Comparison of ENCODE assay signal across 1 cellular context in the genomic region with DNA sequence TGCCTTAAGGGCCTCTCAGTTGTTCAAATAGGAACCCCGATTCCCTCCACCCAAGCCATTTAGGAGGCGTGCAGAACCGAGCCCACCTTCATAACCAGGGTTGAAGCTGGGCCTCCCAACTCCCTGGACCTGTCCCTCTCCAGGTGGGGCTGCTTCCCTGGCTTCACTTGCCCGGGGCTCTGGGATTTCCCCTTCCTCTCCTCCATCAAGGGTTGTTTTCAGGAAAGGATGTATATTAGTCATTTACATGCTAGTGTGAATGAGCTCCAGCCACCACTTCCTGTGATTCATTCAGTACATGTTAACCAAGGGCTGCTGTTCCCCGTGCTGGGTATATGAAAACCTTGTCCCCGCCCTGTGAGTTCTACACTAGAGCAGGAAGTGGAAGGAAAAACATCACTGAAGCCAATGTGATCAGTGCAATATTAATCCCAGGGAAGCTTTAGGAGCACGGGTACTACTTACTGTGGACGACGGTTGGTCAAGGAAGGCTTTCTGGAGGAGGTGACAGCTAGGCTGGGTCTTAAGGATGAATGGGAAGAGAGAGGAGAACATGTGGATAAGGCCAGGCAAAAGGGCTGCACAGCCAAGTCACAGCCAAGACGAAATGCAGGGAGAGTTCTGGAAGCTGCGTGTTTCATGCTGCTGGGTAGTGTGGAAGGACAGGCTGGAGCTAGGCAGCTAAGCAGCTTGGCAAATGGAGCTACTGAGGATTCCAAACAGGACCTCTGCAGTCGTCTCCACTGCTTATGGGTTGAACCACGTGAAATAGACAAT.
TF ChIP-seq lines count a peak whose summit lies in the region.

No MANE protein-coding gene starts in this region.

TF ChIP-seq in WTC11, 78 proteins besides CTCF, POLR2A, EP300 and RAD21 (continued from another document):
- TF ChIP-seq HMGXB4 (CRISPR knock-in tag; IDR thresholded peaks at IDR 0.05) (no peak), SMAD4 (CRISPR knock-in tag; IDR thresholded peaks at IDR 0.05) (no peak)
